ENCODE assay signal across 15 cellular contexts in the genomic region with DNA sequence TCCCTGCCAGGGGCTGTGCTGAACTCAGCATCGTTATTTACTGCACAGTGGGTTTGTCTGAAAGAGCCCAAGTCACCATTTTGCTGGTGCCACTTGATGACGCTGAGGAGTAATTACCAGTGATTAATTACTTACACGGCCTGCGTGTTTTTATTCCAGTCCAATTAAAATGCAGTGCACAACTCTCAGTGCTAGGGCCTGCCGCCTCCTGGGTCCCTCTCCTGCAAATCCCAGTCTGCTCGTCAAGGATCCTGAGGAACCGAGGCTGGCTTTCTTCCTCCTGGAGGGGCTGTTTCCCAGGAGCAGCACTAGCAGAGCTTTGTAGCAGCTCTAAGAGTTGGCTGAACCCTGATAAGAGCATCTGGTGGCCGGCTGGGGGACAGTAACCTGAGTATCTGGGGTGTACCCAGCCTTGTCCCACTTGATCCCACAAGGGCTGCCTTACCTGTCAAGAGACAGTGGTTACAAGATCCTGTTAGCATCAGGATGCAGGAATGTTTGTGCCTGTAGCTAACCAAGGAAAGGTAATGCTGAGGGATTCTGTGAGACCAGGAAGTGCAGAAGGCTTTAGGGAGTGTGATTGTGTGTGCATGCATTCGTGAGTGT. TPM values are rescaled to one million over a fixed set of nuclear protein-coding genes. Genes with fewer than 3 reads are reported as not detected.
DNase-seq lines count a peak whose midpoint lies in the region; ATAC-seq and TF ChIP-seq lines count a peak whose summit lies in the region.
"Had no signal": no experiment of that assay in that cellular context is flagged by ENCODE, and none has a peak within 500 bp of the region (broad histone marks: within the 10 kb centered on the region; RNA-seq: fewer than 3 reads in every experiment).

No MANE protein-coding gene starts in this region.

- no TSS peak for BruUV-seq in A673 (replicated peaks; lab: Mats Ljungman, UMichigan)

- no peak overlapping the region for H3K4me3 ChIP-seq in A673 (ENCODE audit: low read depth, low read length, poor library complexity, severe bottlenecking)
- H3K4me3 ChIP-seq: GM12878, HAP-1, Peyer's patch had no signal

- intact Hi-C loops in A673 (cut with micrococcal nuclease; ENCODE audit: unreplicated experiment) = no loop called here
- intact Hi-C loops in posterior vena cava (cut with DNase I) = no loop called here

- peaks cover 16% of the 10 kb centered on the region for H3K36me3 Mint-ChIP-seq in brain
- peaks cover 7% of the 10 kb centered on the region for H3K36me3 Mint-ChIP-seq in nephron progenitor cell (ENCODE audit: low read depth)

- H3K36me3 ChIP-seq in A673 (ENCODE audit: insufficient read depth, low read length, poor library complexity, severe bottlenecking) = peaks cover 2% of the 10 kb centered on the region

- TF ChIP-seq CTCF in A673 (conservative IDR thresholded peaks at IDR 0.05; ENCODE audit: low read depth, low read length) = no peak
- TF ChIP-seq CTCF in C4-2B (conservative IDR thresholded peaks at IDR 0.05) = no peak
- no peak for TF ChIP-seq CTCF in brain (conservative IDR thresholded peaks at IDR 0.05)
- TF ChIP-seq CTCF in nephron progenitor cell (IDR thresholded peaks at IDR 0.05) = no peak

- CTCF ChIA-PET in A673 (lab: Charles Lee) = interaction anchor here (1.3 kb wide), 1 partner anchor 133 kb away, joined by 3 read pairs; no protein-coding TSS in a partner anchor

- no peaks in the 10 kb centered on the region for H3K9me3 ChIP-seq in A673 (ENCODE audit: low read depth, low read length, poor library complexity, severe bottlenecking)
- H3K9me3 ChIP-seq: HAP-1, Peyer's patch, SK-N-SH had no signal

- H3K9me3 Mint-ChIP-seq in brain (no peaks in the 10 kb centered on the region), nephron progenitor cell (no peaks in the 10 kb centered on the region)
- H3K9me3 Mint-ChIP-seq: CD8-positive, alpha-beta T cell had no signal

- no peaks in the 10 kb centered on the region for H3K27me3 ChIP-seq in A673 (replicated peaks; ENCODE audit: insufficient read depth, low read depth, low read length, poor library complexity)
- H3K27me3 ChIP-seq: Peyer's patch had no signal

- H3K27ac Mint-ChIP-seq in brain (peak overlapping the region; percentile 17 to 94 (median 71)), nephron progenitor cell (peak overlapping the region; percentile 19)
- H3K27ac Mint-ChIP-seq: CD8-positive, alpha-beta T cell had no signal

- no peak for ATAC-seq in HG03439 (IDR thresholded peaks at IDR 0.05; ENCODE audit: unreplicated experiment)
- ATAC-seq: CD8-positive, alpha-beta T cell; GM12878 had no signal

- peaks cover 37% of the 10 kb centered on the region for H3K4me1 ChIP-seq in A673 (ENCODE audit: insufficient read depth, low read length, poor library complexity, severe bottlenecking)
- H3K4me1 ChIP-seq: HAP-1, Peyer's patch had no signal

- H3K27ac ChIP-seq in A673 (ENCODE audit: low read depth, low read length, poor library complexity, severe bottlenecking) = peak overlapping the region; percentile 47
- peak overlapping the region; percentile 54 for H3K27ac ChIP-seq in C4-2B
- H3K27ac ChIP-seq: HL-60, Peyer's patch had no signal

- H3K4me1 Mint-ChIP-seq in brain = peaks cover 74% of the 10 kb centered on the region
- H3K4me1 Mint-ChIP-seq in nephron progenitor cell = peaks cover 54% of the 10 kb centered on the region

- POLR2A ChIA-PET in A673 (lab: Charles Lee; ENCODE audit: low non-redundant PET) = no interaction called here

- no peaks in the 10 kb centered on the region for H3K27me3 Mint-ChIP-seq in brain
- H3K27me3 Mint-ChIP-seq in nephron progenitor cell (ENCODE audit: low read depth, poor library complexity) = peaks cover 8% of the 10 kb centered on the region

- H3K4me3 Mint-ChIP-seq in brain (no peak overlapping the region), nephron progenitor cell (no peak overlapping the region)
- H3K4me3 Mint-ChIP-seq: CD8-positive, alpha-beta T cell had no signal

- DNase-seq in A673 (ENCODE audit: low spot score) (no peak), nephron progenitor cell (no peak), posterior vena cava (ENCODE audit: low spot score) (no peak), NCI-H1092 (lab: John Stamatoyannopoulos, UW) (no peak), SW480 (ENCODE audit: low spot score) (no peak)
- DNase-seq: CD8-positive, alpha-beta T cell; NCI-H510A had no signal

RNA-seq across cellular contexts. Expression of a gene that starts 45.1 kb away (rescaled TPM):
- 10.6 and 16.1 TPM in 2 replicates for total RNA-seq in A673 (2021)
- polyA plus RNA-seq in brain (ENCODE audit: insufficient read depth, low read depth, low replicate concordance) = 7.8 TPM
- total RNA-seq in posterior vena cava = 1 to 10 TPM; 3.4 to 7.3 TPM
